Comparison of ENCODE assay signal across 1 cellular context in the genomic region with DNA sequence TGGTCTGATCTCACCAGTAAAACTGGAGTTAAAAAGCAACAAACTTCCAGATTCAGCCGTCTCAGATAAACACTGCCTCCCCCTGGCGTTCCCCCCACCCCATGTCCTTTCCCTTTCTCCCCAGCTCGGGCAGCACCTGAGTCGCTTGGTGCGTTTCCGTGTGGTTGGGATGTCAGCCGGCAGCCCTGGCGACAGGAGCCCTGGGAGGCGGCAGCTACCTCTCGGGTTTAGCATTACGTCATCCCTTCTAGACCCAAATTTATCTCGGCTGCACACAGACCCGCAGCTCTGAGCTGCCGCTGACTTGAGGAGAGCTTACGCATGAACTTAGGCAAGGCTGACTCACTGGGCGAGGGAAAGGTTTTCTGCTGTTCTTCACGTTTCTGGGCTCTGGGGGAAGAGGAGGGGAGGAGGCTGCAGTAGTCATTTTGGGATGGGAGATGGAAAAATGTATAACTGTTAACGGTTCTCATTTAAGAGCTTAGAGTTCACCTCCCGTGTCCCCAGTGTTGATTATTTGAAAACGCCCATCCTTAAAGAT.
TF ChIP-seq lines count a peak whose summit lies in the region.

No MANE protein-coding gene starts in this region.

TF ChIP-seq in HCT116, 20 proteins besides CTCF, POLR2A, EP300 and RAD21 (continued from another document):
- TF ChIP-seq, protein P1, sequence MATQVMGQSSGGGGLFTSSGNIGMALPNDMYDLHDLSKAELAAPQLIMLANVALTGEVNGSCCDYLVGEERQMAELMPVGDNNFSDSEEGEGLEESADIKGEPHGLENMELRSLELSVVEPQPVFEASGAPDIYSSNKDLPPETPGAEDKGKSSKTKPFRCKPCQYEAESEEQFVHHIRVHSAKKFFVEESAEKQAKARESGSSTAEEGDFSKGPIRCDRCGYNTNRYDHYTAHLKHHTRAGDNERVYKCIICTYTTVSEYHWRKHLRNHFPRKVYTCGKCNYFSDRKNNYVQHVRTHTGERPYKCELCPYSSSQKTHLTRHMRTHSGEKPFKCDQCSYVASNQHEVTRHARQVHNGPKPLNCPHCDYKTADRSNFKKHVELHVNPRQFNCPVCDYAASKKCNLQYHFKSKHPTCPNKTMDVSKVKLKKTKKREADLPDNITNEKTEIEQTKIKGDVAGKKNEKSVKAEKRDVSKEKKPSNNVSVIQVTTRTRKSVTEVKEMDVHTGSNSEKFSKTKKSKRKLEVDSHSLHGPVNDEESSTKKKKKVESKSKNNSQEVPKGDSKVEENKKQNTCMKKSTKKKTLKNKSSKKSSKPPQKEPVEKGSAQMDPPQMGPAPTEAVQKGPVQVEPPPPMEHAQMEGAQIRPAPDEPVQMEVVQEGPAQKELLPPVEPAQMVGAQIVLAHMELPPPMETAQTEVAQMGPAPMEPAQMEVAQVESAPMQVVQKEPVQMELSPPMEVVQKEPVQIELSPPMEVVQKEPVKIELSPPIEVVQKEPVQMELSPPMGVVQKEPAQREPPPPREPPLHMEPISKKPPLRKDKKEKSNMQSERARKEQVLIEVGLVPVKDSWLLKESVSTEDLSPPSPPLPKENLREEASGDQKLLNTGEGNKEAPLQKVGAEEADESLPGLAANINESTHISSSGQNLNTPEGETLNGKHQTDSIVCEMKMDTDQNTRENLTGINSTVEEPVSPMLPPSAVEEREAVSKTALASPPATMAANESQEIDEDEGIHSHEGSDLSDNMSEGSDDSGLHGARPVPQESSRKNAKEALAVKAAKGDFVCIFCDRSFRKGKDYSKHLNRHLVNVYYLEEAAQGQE (IDR thresholded peaks at IDR 0.05; ENCODE audit: low read depth), result no peak
- no peak for TF ChIP-seq JUND (IDR thresholded peaks at IDR 0.05)
- TF ChIP-seq, protein P2, sequence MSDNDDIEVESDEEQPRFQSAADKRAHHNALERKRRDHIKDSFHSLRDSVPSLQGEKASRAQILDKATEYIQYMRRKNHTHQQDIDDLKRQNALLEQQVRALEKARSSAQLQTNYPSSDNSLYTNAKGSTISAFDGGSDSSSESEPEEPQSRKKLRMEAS (IDR thresholded peaks at IDR 0.05), result no peak
TF ChIP-seq in HCT116: peak in this region for 3.
